Comparison of ENCODE assay signal across 8 cellular contexts in the genomic region with DNA sequence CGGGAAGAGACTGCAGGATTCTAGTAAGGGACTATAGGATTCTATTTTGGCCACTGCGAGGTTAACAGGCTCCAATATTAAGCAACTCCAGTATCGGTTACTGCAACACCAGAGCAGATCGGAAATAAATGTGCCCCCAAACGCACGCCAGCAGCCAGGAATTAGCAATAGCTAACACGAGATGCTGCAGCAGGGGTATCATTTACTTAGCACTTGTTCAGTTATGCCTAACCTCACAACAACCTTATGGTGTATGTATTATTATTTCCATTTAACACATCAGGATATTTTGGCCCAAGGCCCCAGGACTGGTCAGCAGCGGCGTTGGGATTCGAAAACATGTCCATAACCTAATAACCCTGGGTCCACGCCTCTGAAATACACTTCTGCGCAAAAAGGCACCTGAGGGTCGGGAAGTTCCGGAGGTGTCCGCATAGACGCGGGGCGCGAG. TPM values are rescaled to one million over a fixed set of nuclear protein-coding genes. Genes with fewer than 3 reads are reported as not detected.
DNase-seq lines count a peak whose midpoint lies in the region; ATAC-seq, FAIRE-seq and TF ChIP-seq lines count a peak whose summit lies in the region.

No MANE protein-coding gene starts in this region.

- H4K5ac ChIP-seq in H9 (ENCODE audit: insufficient read length, low read depth, low read length), result no peak overlapping the region

- H3K23me2 ChIP-seq in H9 (ENCODE audit: insufficient read length, low read depth, low read length, poor library complexity, severe bottlenecking), result peaks cover 14% of the 10 kb centered on the region

- peaks cover 7 to 24% (median 9%) of the 10 kb centered on the region in 3 experiments for H3K36me3 Mint-ChIP-seq in H9 (ENCODE audit: insufficient read depth in 1 of 3, low read depth in 3 of 3)
- H3K36me3 Mint-ChIP-seq in brain, result peaks cover 34% of the 10 kb centered on the region
- H3K36me3 Mint-ChIP-seq in stimulated activated memory B cell treated with anti-CD40 and anti-IgM and Interleukin-4, amounts not matched to agents 10 μg/mL and 1 μg/mL and 100 μg/mL, for 72 hours, result peaks cover 13% of the 10 kb centered on the region

- H3K4me3 Mint-ChIP-seq in H9 (peak overlapping the region; percentile 76 to 92), brain (peak overlapping the region; percentile 84 to 98 (median 90))
- peak overlapping the region; percentile 97 for H3K4me3 Mint-ChIP-seq in stimulated activated memory B cell treated with anti-CD40 and anti-IgM and Interleukin-4, amounts not matched to agents 10 μg/mL and 1 μg/mL and 100 μg/mL, for 72 hours

- no peak for FAIRE-seq in kidney (lab: Jason Lieb, UNC)

- no peak overlapping the region for H4K91ac ChIP-seq in H9 (ENCODE audit: insufficient read length, low read depth, low read length)

- H3K27me3 ChIP-seq in H9 (ENCODE audit: insufficient read depth, low read length) (no peaks in the 10 kb centered on the region), NT2/D1 (ENCODE audit: insufficient read depth, insufficient read length) (no peaks in the 10 kb centered on the region)

- H4K8ac ChIP-seq in H9 (replicated peaks; ENCODE audit: insufficient read length, low read depth, low read length), result no peak overlapping the region

- no peak overlapping the region for H2BK120ac ChIP-seq in H9 (ENCODE audit: low read depth, low read length, poor library complexity, severe bottlenecking)

- no peak overlapping the region for H2BK20ac ChIP-seq in H9 (ENCODE audit: low read depth, low read length, poor library complexity, severe bottlenecking)

- H3K56ac ChIP-seq in H9 (ENCODE audit: insufficient read length, low read depth, low read length), result no peak overlapping the region

- H2BK15ac ChIP-seq in H9 (ENCODE audit: low read depth, low read length), result no peak overlapping the region

- H3K4me1 Mint-ChIP-seq in H9, result peaks cover 17 to 36% of the 10 kb centered on the region in 2 experiments
- H3K4me1 Mint-ChIP-seq in brain, result peaks cover 29% of the 10 kb centered on the region
- H3K4me1 Mint-ChIP-seq in stimulated activated memory B cell treated with anti-CD40 and anti-IgM and Interleukin-4, amounts not matched to agents 10 μg/mL and 1 μg/mL and 100 μg/mL, for 72 hours, result peaks cover 40% of the 10 kb centered on the region

- intact Hi-C loops in kidney (cut with DNase I), result no loop called here

- no peak overlapping the region for H2BK5ac ChIP-seq in H9 (ENCODE audit: insufficient read length, low read length)

- H3K79me2 ChIP-seq in H9 (ENCODE audit: insufficient read depth, low read length), result peaks cover 13% of the 10 kb centered on the region

- H3K27ac ChIP-seq in H9 (ENCODE audit: insufficient read length, low read depth, low read length) (no peak overlapping the region), kidney (ENCODE audit: low read depth in 2 of 2, low read length in 2 of 2) (peak overlapping the region; percentile 83 to 95)

- H3K27ac Mint-ChIP-seq in H9 (peak overlapping the region in 2 of 3 experiments; percentile 44 to 81; a peak in 4 of 7 replicates), brain (peak overlapping the region; percentile 66 to 96 (median 86))
- H3K27ac Mint-ChIP-seq in stimulated activated memory B cell treated with anti-CD40 and anti-IgM and Interleukin-4, amounts not matched to agents 10 μg/mL and 1 μg/mL and 100 μg/mL, for 72 hours, result peak overlapping the region; percentile 97

- no peaks in the 10 kb centered on the region; a peak in 1 of 5 replicates for H3K9me3 Mint-ChIP-seq in H9
- peaks cover 6 to 26% (median 21%) of the 10 kb centered on the region in 5 experiments for H3K9me3 Mint-ChIP-seq in brain
- no peaks in the 10 kb centered on the region for H3K9me3 Mint-ChIP-seq in stimulated activated memory B cell treated with anti-CD40 and anti-IgM and Interleukin-4, amounts not matched to agents 10 μg/mL and 1 μg/mL and 100 μg/mL, for 72 hours

- no peak overlapping the region for H2AFZ ChIP-seq in H9 (ENCODE audit: low read length)

- WGBS in H9 (ENCODE audit: extremely low coverage, insufficient read length, low lambda C conversion rate), result no CpG with 5 or more reads among the region's 19 CpGs

- H3K18ac ChIP-seq in H9 (ENCODE audit: insufficient read length, low read depth, low read length), result no peak overlapping the region

- 0 out of 2 replicates have a peak overlapping the region, but pooled peaks have one; percentile 61 for H3K14ac ChIP-seq in H9 (ENCODE audit: insufficient read depth, low read length)

- no peak overlapping the region for H2BK12ac ChIP-seq in H9 (ENCODE audit: insufficient read length, low read depth, low read length)

- DNase-seq in H9, result no peak
- no peak for DNase-seq in NT2/D1 (ENCODE audit: low read depth, low spot score)
- no peak for DNase-seq in kidney
- DNase-seq in NK-92 treated with Interleukin-12 subunit alpha and Interleukin-12 subunit beta, amount 100 ng/mL, for 24 hours (lab: John Stamatoyannopoulos, UW), result no peak
- DNase-seq in activated CD8-positive, alpha-beta memory T cell treated with anti-CD3 and anti-CD28 coated beads, Interleukin-2, amount 50 U/mL, for 48 hours, result no peak

- no peaks in the 10 kb centered on the region for H4K20me1 ChIP-seq in H9 (ENCODE audit: control insufficient read depth, insufficient read depth, insufficient read length)

- H3T11ph ChIP-seq in H9 (ENCODE audit: low read length), result no peak overlapping the region

- H3K9me3 ChIP-seq in H9 (ENCODE audit: control insufficient read depth, low read depth, low read length) (no peaks in the 10 kb centered on the region), NT2/D1 (ENCODE audit: insufficient read depth, low read length) (no peaks in the 10 kb centered on the region), kidney (ENCODE audit: control insufficient read depth in 1 of 2, low read length in 2 of 2) (no peaks in the 10 kb centered on the region)

- H3K36me3 ChIP-seq in NT2/D1 (ENCODE audit: insufficient read depth, insufficient read length, low read length) (peaks cover 8% of the 10 kb centered on the region), kidney (ENCODE audit: control insufficient read depth in 1 of 2, insufficient read depth in 2 of 2, low read length in 2 of 2) (no peaks in the 10 kb centered on the region)

- TF ChIP-seq CTCF in H9 (conservative IDR thresholded peaks at IDR 0.05) (no peak), brain (conservative IDR thresholded peaks at IDR 0.05) (no peak), kidney (IDR thresholded peaks at IDR 0.05; ENCODE audit: borderline replicate concordance, extremely low read depth, insufficient read depth) (no peak)

- H3K4me3 ChIP-seq in GM08714 (ENCODE audit: low read length), result peak overlapping the region; percentile 98
- H3K4me3 ChIP-seq in NT2/D1 (ENCODE audit: insufficient read length, low read depth), result peak overlapping the region; percentile 94
- peak overlapping the region; percentile 83 to 94 for H3K4me3 ChIP-seq in kidney (ENCODE audit: low read length in 2 of 2)

- H3K4me1 ChIP-seq in H9 (ENCODE audit: insufficient read depth, low read length), result 0 out of 2 replicates have a peak, but pooled peaks cover 2% of the 10 kb centered on the region
- no peaks in the 10 kb centered on the region for H3K4me1 ChIP-seq in NT2/D1 (ENCODE audit: insufficient read depth, insufficient read length)
- H3K4me1 ChIP-seq in kidney (ENCODE audit: control insufficient read depth in 1 of 2, insufficient read depth in 1 of 2, low read depth in 1 of 2, low read length in 2 of 2), result peaks cover 4 to 10% of the 10 kb centered on the region in 2 donors

- H3K4me2 ChIP-seq in H9 (ENCODE audit: insufficient read depth, insufficient read length, low read length), result peak overlapping the region; percentile 91

- no peak overlapping the region for H3K23ac ChIP-seq in H9 (ENCODE audit: insufficient read length, low read depth, low read length)

- peaks cover 4% of the 10 kb centered on the region for H3K79me1 ChIP-seq in H9 (ENCODE audit: insufficient read depth, low read depth, low read length, poor library complexity, severe bottlenecking)

- no peak for ATAC-seq in stimulated activated memory B cell treated with anti-CD40 and anti-IgM and Interleukin-4, amounts not matched to agents 10 μg/mL and 1 μg/mL and 100 μg/mL, for 72 hours

- H3K4ac ChIP-seq in H9 (ENCODE audit: low read depth, low read length), result no peak overlapping the region

- H3K27me3 Mint-ChIP-seq in H9 (ENCODE audit: low read depth), result no peaks in the 10 kb centered on the region
- peaks cover 11% of the 10 kb centered on the region for H3K27me3 Mint-ChIP-seq in brain
- H3K27me3 Mint-ChIP-seq in stimulated activated memory B cell treated with anti-CD40 and anti-IgM and Interleukin-4, amounts not matched to agents 10 μg/mL and 1 μg/mL and 100 μg/mL, for 72 hours, result no peaks in the 10 kb centered on the region

- H2AK5ac ChIP-seq in H9 (ENCODE audit: insufficient read length, low read length), result no peak overlapping the region

- H3K9ac ChIP-seq in H9 (ENCODE audit: extremely low read depth, insufficient read length, low read length), result peak overlapping the region; percentile 81
- H3K9ac ChIP-seq in NT2/D1 (ENCODE audit: insufficient read length, low read depth), result peak overlapping the region; percentile 88
- peak overlapping the region; percentile 37 to 81 for H3K9ac ChIP-seq in kidney (ENCODE audit: low read length in 2 of 2)

RNA-seq across cellular contexts. Expression of a gene that starts 0.8 kb away (rescaled TPM):
- total RNA-seq in H9 (2021) (33.0 and 35.6 TPM in 2 replicates), kidney (48.0 TPM)
- polyA plus RNA-seq in brain (ENCODE audit: insufficient read depth, low read depth, low replicate concordance) (18.2 TPM), kidney (ENCODE audit: insufficient read depth, low read depth, low replicate concordance) (20.1 TPM)
